22 cellular contexts compared by ENCODE assay signal in the genomic region with DNA sequence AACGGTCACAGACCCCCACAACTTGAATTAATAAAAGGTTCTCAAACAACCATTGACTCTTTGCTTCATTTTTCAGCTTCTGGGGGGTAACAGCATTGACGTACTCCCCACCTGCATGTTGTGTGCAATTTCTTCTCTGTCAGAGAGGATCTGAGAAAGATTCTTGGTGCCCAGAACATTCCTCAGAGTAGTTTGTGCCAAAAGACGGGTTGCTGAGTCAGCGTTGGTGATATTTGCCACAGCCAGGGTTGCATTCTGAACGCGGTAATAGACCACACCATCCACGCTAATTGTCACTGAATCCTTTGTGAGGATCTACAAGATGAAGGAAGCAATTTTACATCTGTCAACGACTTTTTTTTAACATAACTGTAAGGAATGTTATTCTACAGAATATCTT. TPM values are rescaled to one million over a fixed set of nuclear protein-coding genes. Genes with fewer than 3 reads are reported as not detected.
DNase-seq lines count a peak whose midpoint lies in the region; ATAC-seq and TF ChIP-seq lines count a peak whose summit lies in the region.
"Had no signal": no experiment of that assay in that cellular context is flagged by ENCODE, and none has a peak within 500 bp of the region (broad histone marks: within the 10 kb centered on the region; RNA-seq: fewer than 3 reads in every experiment).

No MANE protein-coding gene starts in this region.

- BruUV-seq in A673 (replicated peaks; lab: Mats Ljungman, UMichigan) = no TSS peak

- no peak for TF ChIP-seq CTCF in A673 (conservative IDR thresholded peaks at IDR 0.05; ENCODE audit: low read depth, low read length)
- no peak for TF ChIP-seq CTCF in esophagus muscularis mucosa (IDR thresholded peaks at IDR 0.05)
- TF ChIP-seq CTCF in sigmoid colon (IDR thresholded peaks at IDR 0.05) = no peak
- TF ChIP-seq CTCF in upper lobe of right lung (IDR thresholded peaks at IDR 0.05) = no peak
- no peak for TF ChIP-seq CTCF in vagina (IDR thresholded peaks at IDR 0.05)

- H3K4me1 ChIP-seq in A673 (ENCODE audit: insufficient read depth, low read length, poor library complexity, severe bottlenecking) (peaks cover 60% of the 10 kb centered on the region), esophagus muscularis mucosa (peaks cover 84 to 100% (median 98%) of the 10 kb centered on the region in 4 donors), sigmoid colon (peaks cover 0 to 100% (median 93%) of the 10 kb centered on the region in 4 donors), upper lobe of right lung (peaks cover 70% of the 10 kb centered on the region), vagina (peaks cover 44% of the 10 kb centered on the region)

- intact Hi-C loops in A673 (cut with micrococcal nuclease; ENCODE audit: unreplicated experiment) (no loop called here), esophagus muscularis mucosa (cut with DNase I) (no loop called here), sigmoid colon (cut with DNase I) (no loop called here), upper lobe of right lung (cut with DNase I) (no loop called here), vagina (cut with DNase I) (no loop called here)

- H3K9me3 ChIP-seq in A673 (ENCODE audit: low read depth, low read length, poor library complexity, severe bottlenecking) = no peaks in the 10 kb centered on the region
- H3K9me3 ChIP-seq in esophagus muscularis mucosa = no peaks in the 10 kb centered on the region
- H3K9me3 ChIP-seq in sigmoid colon = no peaks in the 10 kb centered on the region
- no peaks in the 10 kb centered on the region for H3K9me3 ChIP-seq in upper lobe of right lung
- H3K9me3 ChIP-seq in vagina = no peaks in the 10 kb centered on the region
- H3K9me3 ChIP-seq: SJSA1, thoracic aorta had no signal

- POLR2A ChIA-PET in A673 (lab: Charles Lee; ENCODE audit: low non-redundant PET) = no interaction called here

- H3K27me3 ChIP-seq in A673 (replicated peaks; ENCODE audit: insufficient read depth, low read depth, low read length, poor library complexity) (no peaks in the 10 kb centered on the region), esophagus muscularis mucosa (no peaks in the 10 kb centered on the region), sigmoid colon (no peaks in the 10 kb centered on the region), upper lobe of right lung (no peaks in the 10 kb centered on the region), vagina (no peaks in the 10 kb centered on the region)
- H3K27me3 ChIP-seq: SJSA1 had no signal

- no peak for TF ChIP-seq POLR2A in esophagus muscularis mucosa (IDR thresholded peaks at IDR 0.05; ENCODE audit: low read depth)
- no peak for TF ChIP-seq POLR2A in sigmoid colon (IDR thresholded peaks at IDR 0.05)
- TF ChIP-seq POLR2A in vagina (IDR thresholded peaks at IDR 0.05) = no peak

- no peak overlapping the region for H3K4me3 ChIP-seq in A673 (ENCODE audit: low read depth, low read length, poor library complexity, severe bottlenecking)
- H3K4me3 ChIP-seq in esophagus muscularis mucosa = no peak overlapping the region
- no peak overlapping the region for H3K4me3 ChIP-seq in sigmoid colon
- no peak overlapping the region for H3K4me3 ChIP-seq in upper lobe of right lung
- H3K4me3 ChIP-seq in vagina = no peak overlapping the region
- H3K4me3 ChIP-seq: SJSA1, thoracic aorta had no signal

- H3K36me3 ChIP-seq in A673 (ENCODE audit: insufficient read depth, low read length, poor library complexity, severe bottlenecking) = peaks cover 39% of the 10 kb centered on the region
- H3K36me3 ChIP-seq in esophagus muscularis mucosa = peaks cover 24 to 87% (median 72%) of the 10 kb centered on the region in 4 donors
- peaks cover 24 to 87% (median 40%) of the 10 kb centered on the region in 4 donors for H3K36me3 ChIP-seq in sigmoid colon
- peaks cover 99% of the 10 kb centered on the region for H3K36me3 ChIP-seq in upper lobe of right lung
- peaks cover 0 to 67% of the 10 kb centered on the region in 2 donors for H3K36me3 ChIP-seq in vagina
- H3K36me3 ChIP-seq: WERI-Rb-1 had no signal

- DNase-seq in A673 (ENCODE audit: low spot score) = no peak
- DNase-seq in M059J (ENCODE audit: low read depth) = peak; percentile 20
- DNase-seq in esophagus muscularis mucosa (ENCODE audit: extremely low spot score) = no peak
- no peak for DNase-seq in sigmoid colon
- DNase-seq in upper lobe of right lung = no peak
- no peak for DNase-seq in vagina (ENCODE audit: extremely low spot score in 2 of 2)
- no peak for DNase-seq in DMS53 treated with DMSO at 0.1 percent for 48 hours (lab: John Stamatoyannopoulos, UW; ENCODE audit: unreplicated experiment)
- DNase-seq: activated gamma-delta T cell treated with Interleukin-2 at 50 U/mL for 16 hours; CD4-positive, alpha-beta T cell; DMS 273 treated with DMSO at 0.1 percent for 48 hours; effector CD8-positive, alpha-beta T cell; H9; KBM-7; kidney glomerular epithelial cell; NCI-H1048; NCI-H187 treated with DMSO at 0.1 percent for 48 hours; NCI-H345; T-helper 17 cell; WERI-Rb-1 had no signal

- ATAC-seq in upper lobe of right lung (no peak), GM21447 (IDR thresholded peaks at IDR 0.05; ENCODE audit: unreplicated experiment) (no peak)
- ATAC-seq: T-helper 17 cell had no signal

- no peak for TF ChIP-seq EP300 in esophagus muscularis mucosa (IDR thresholded peaks at IDR 0.05)
- peak in 1 of 4 donors; percentile 49 for TF ChIP-seq EP300 in sigmoid colon (IDR thresholded peaks at IDR 0.05)

- H3K27ac ChIP-seq in A673 (ENCODE audit: low read depth, low read length, poor library complexity, severe bottlenecking) = peak overlapping the region; percentile 15
- peak overlapping the region; percentile 76 to 97 (median 88) for H3K27ac ChIP-seq in esophagus muscularis mucosa (replicated peaks in 1 of 4)
- peak overlapping the region; percentile 72 to 99 (median 90) for H3K27ac ChIP-seq in sigmoid colon
- no peak overlapping the region for H3K27ac ChIP-seq in upper lobe of right lung
- H3K27ac ChIP-seq in vagina = no peak overlapping the region
- H3K27ac ChIP-seq: SJSA1, WERI-Rb-1 had no signal

- WGBS in esophagus muscularis mucosa = 59% methylated on average over 8 of the region's 8 CpGs
- 81 to 85% methylated on average over 8 of the region's 8 CpGs for WGBS in sigmoid colon, 2 donors

- CTCF ChIA-PET in A673 (lab: Charles Lee) = no interaction called here

RNA-seq across cellular contexts. Expression of gene STOM, which starts 21.0 kb away (rescaled TPM):
- total RNA-seq in A673 (2021) (63.4 and 72.4 TPM in 2 replicates), esophagus muscularis mucosa (100 to 1,000 TPM; 250 to 554 (median 444) TPM), sigmoid colon (100 to 1,000 TPM; 303 to 609 (median 321) TPM), upper lobe of right lung (595 TPM), vagina (263 TPM)
- 33.9 and 45.8 TPM in 2 replicates for total RNA-seq in M059J (2014; rRNA removed; shearing (Covaris generic))
- 100 to 1,000 TPM in 1 of 3 donors, 10 to 100 TPM in 2; 22.8 to 140 (median 44.6) TPM for polyA plus RNA-seq in sigmoid colon

Comparison
In these comparisons a context has a peak if more than half of its experiments do, and no peak if none do; other contexts are left out.
1. H3K27ac ChIP-seq: peak in A673 (single experiment), esophagus muscularis mucosa (4 of 4) and sigmoid colon (4 of 4); none in upper lobe of right lung (single experiment) and vagina (single experiment).